ENCODE assay signal across 8 cellular contexts in the genomic region with DNA sequence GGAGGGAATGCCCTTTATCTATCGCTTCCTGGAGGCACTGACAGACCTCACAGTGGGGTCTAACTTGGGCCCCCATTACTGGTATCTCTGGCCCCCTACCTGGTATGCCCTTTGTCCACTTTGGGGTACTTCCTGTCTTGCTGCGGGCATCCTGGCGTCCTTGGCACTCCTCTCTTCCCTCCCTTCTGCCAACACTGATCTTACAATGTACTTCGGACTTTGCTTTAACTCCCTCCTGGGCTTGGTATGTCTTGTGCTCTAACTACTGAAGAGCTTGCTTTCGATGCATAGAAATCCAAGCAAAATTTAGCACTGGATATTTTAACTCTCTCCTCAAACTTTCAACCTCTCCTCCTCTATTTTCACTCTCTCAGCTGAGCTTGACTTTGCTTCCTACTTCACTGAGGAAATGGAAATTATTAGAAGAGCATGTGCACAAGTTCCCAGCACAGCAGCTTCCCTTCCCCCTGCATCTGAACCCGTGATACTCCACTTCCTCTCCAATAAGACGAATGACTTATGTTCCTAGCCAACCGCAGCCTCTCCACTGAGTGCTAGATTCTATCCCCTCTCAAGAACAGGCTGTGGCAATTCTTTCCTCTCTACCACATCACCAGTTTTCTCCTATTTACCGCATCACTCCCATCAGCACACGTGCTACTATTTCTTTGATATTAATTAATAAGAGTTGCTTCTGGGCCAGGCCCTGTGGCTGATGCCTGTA. TPM values are rescaled to one million over a fixed set of nuclear protein-coding genes. Genes with fewer than 3 reads are reported as not detected.
DNase-seq lines count a peak whose midpoint lies in the region; ATAC-seq and TF ChIP-seq lines count a peak whose summit lies in the region.

No MANE protein-coding gene starts in this region.

- ATAC-seq in HG02852 (IDR thresholded peaks at IDR 0.05; ENCODE audit: unreplicated experiment) (peak; percentile 54), lung (ENCODE audit: insufficient read depth, low FRiP score) (peak; percentile 35)

- H3K4me1 ChIP-seq in lung (ENCODE audit: control insufficient read depth in 2 of 2, insufficient read depth in 2 of 2, low read length in 2 of 2), result no peaks in the 10 kb centered on the region
- no peaks in the 10 kb centered on the region for H3K4me1 ChIP-seq in effector memory CD4-positive, alpha-beta T cell (ENCODE audit: control insufficient read depth, insufficient read depth, low read length, poor library complexity, severe bottlenecking)

- no peaks in the 10 kb centered on the region for H3K27me3 Mint-ChIP-seq in activated T-helper 1 cell treated with anti-CD3 and anti-CD28 coated beads, Interleukin-12 subunit alpha, Interleukin-12 subunit beta, Interleukin-2, Interleukin-4 antibody, amounts not matched to agents 30 ng/mL and 10 ng/mL and 1 ng/mL, durations not matched to agents 14 hours and 24 hours and 36 hours (ENCODE audit: insufficient read depth)

- no peaks in the 10 kb centered on the region for H3K27me3 ChIP-seq in lung (ENCODE audit: control insufficient read depth, insufficient read depth)
- no peaks in the 10 kb centered on the region for H3K27me3 ChIP-seq in effector memory CD4-positive, alpha-beta T cell (replicated peaks; ENCODE audit: control insufficient read depth, insufficient read depth, low read length, poor library complexity, severe bottlenecking)

- intact Hi-C loops in activated T-helper 1 cell treated with anti-CD3 and anti-CD28 coated beads, Interleukin-12 subunit alpha, Interleukin-12 subunit beta, Interleukin-2, Interleukin-4 antibody, amounts not matched to agents 30 ng/mL and 10 ng/mL and 1 ng/mL, durations not matched to agents 14 hours and 24 hours and 36 hours (cut with micrococcal nuclease), result no loop called here

- H3K27ac Mint-ChIP-seq in activated T-helper 1 cell treated with anti-CD3 and anti-CD28 coated beads, Interleukin-12 subunit alpha, Interleukin-12 subunit beta, Interleukin-2, Interleukin-4 antibody, amounts not matched to agents 30 ng/mL and 10 ng/mL and 1 ng/mL, durations not matched to agents 14 hours and 24 hours and 36 hours, result peak overlapping the region; percentile 78

- peak overlapping the region in 1 of 2 donors; percentile 40 for H3K27ac ChIP-seq in lung (ENCODE audit: low read depth in 1 of 2, low read length in 1 of 2)
- no peak overlapping the region for H3K27ac ChIP-seq in effector memory CD4-positive, alpha-beta T cell (ENCODE audit: insufficient read depth, low read length, poor library complexity, severe bottlenecking)

- H3K36me3 Mint-ChIP-seq in activated T-helper 1 cell treated with anti-CD3 and anti-CD28 coated beads, Interleukin-12 subunit alpha, Interleukin-12 subunit beta, Interleukin-2, Interleukin-4 antibody, amounts not matched to agents 30 ng/mL and 10 ng/mL and 1 ng/mL, durations not matched to agents 14 hours and 24 hours and 36 hours (ENCODE audit: low read depth), result no peaks in the 10 kb centered on the region

- WGBS in lung, 2 donors, result 31 to 55% methylated on average over 10 of the region's 10 CpGs

- no peaks in the 10 kb centered on the region for H3K9me3 Mint-ChIP-seq in activated T-helper 1 cell treated with anti-CD3 and anti-CD28 coated beads, Interleukin-12 subunit alpha, Interleukin-12 subunit beta, Interleukin-2, Interleukin-4 antibody, amounts not matched to agents 30 ng/mL and 10 ng/mL and 1 ng/mL, durations not matched to agents 14 hours and 24 hours and 36 hours

- peaks cover 31% of the 10 kb centered on the region for H3K4me1 Mint-ChIP-seq in activated T-helper 1 cell treated with anti-CD3 and anti-CD28 coated beads, Interleukin-12 subunit alpha, Interleukin-12 subunit beta, Interleukin-2, Interleukin-4 antibody, amounts not matched to agents 30 ng/mL and 10 ng/mL and 1 ng/mL, durations not matched to agents 14 hours and 24 hours and 36 hours (ENCODE audit: low read depth)

- peak; percentile 70 for DNase-seq in AG10803 (ENCODE audit: low read depth)
- peak; percentile 7 for DNase-seq in activated T-helper 1 cell treated with anti-CD3 and anti-CD28 coated beads, Interleukin-12 subunit alpha, Interleukin-12 subunit beta, Interleukin-2, Interleukin-4 antibody, amounts not matched to agents 30 ng/mL and 10 ng/mL and 1 ng/mL, durations not matched to agents 14 hours and 24 hours and 36 hours (ENCODE audit: low spot score)
- no peak for DNase-seq in lung (ENCODE audit: low spot score)
- DNase-seq in activated effector memory CD4-positive, alpha-beta T cell treated with Interleukin-2 at 50 U/mL for 16 hours, result no peak
- no peak for DNase-seq in ureter (ENCODE audit: low spot score)
- DNase-seq in effector memory CD4-positive, alpha-beta T cell, result no peak
- DNase-seq in NCI-H2107 (lab: John Stamatoyannopoulos, UW), result no peak

- peak overlapping the region; percentile 35 for H3K4me3 Mint-ChIP-seq in activated T-helper 1 cell treated with anti-CD3 and anti-CD28 coated beads, Interleukin-12 subunit alpha, Interleukin-12 subunit beta, Interleukin-2, Interleukin-4 antibody, amounts not matched to agents 30 ng/mL and 10 ng/mL and 1 ng/mL, durations not matched to agents 14 hours and 24 hours and 36 hours

- H3K4me3 ChIP-seq in AG10803 (ENCODE audit: low read length), result no peak overlapping the region
- H3K4me3 ChIP-seq in lung, result no peak overlapping the region
- no peak overlapping the region for H3K4me3 ChIP-seq in effector memory CD4-positive, alpha-beta T cell (ENCODE audit: insufficient read depth, low read depth, low read length, poor library complexity, severe bottlenecking)

- TF ChIP-seq CTCF in AG10803 (conservative IDR thresholded peaks at IDR 0.05; ENCODE audit: low read length) (no peak), lung (IDR thresholded peaks at IDR 0.05; ENCODE audit: control extremely low read depth, extremely low read depth) (no peak)

- no peaks in the 10 kb centered on the region for H3K36me3 ChIP-seq in lung (ENCODE audit: control insufficient read depth in 2 of 2, insufficient read depth in 2 of 2, low read length in 2 of 2)
- no peaks in the 10 kb centered on the region for H3K36me3 ChIP-seq in effector memory CD4-positive, alpha-beta T cell (ENCODE audit: control insufficient read depth, insufficient read depth, low read length)

- peaks cover 0 to 5% of the 10 kb centered on the region in 2 donors for H3K9me3 ChIP-seq in lung (ENCODE audit: control insufficient read depth in 2 of 2, insufficient read depth in 1 of 2, low read length in 1 of 2)
- no peaks in the 10 kb centered on the region for H3K9me3 ChIP-seq in effector memory CD4-positive, alpha-beta T cell (ENCODE audit: control insufficient read depth, low read length)

RNA-seq across cellular contexts. Expression of gene SUPT20HL2, which starts 52.9 kb away (rescaled TPM):
- total RNA-seq in activated T-helper 1 cell treated with anti-CD3 and anti-CD28 coated beads, Interleukin-12 subunit alpha, Interleukin-12 subunit beta, Interleukin-2, Interleukin-4 antibody, amounts not matched to agents 30 ng/mL and 10 ng/mL and 1 ng/mL, durations not matched to agents 14 hours and 24 hours and 36 hours, result not detected in 2 replicates
- total RNA-seq in lung (not detected), ureter (0.57 TPM)
- not detected for polyA plus RNA-seq in lung

Comparison
In these comparisons a context has a peak if more than half of its experiments do, and no peak if none do; other contexts are left out.
1. DNase-seq: peak in AG10803 (single experiment) and activated T-helper 1 cell treated with anti-CD3 and anti-CD28 coated beads, Interleukin-12 subunit alpha, Interleukin-12 subunit beta, Interleukin-2, Interleukin-4 antibody, amounts not matched to agents 30 ng/mL and 10 ng/mL and 1 ng/mL, durations not matched to agents 14 hours and 24 hours and 36 hours (single experiment); none in lung (single experiment), activated effector memory CD4-positive, alpha-beta T cell treated with Interleukin-2 at 50 U/mL for 16 hours (single experiment), ureter (single experiment), effector memory CD4-positive, alpha-beta T cell (0 of 3) and NCI-H2107 (single experiment).